Comparison of ENCODE assay signal across 9 cellular contexts in the genomic region with DNA sequence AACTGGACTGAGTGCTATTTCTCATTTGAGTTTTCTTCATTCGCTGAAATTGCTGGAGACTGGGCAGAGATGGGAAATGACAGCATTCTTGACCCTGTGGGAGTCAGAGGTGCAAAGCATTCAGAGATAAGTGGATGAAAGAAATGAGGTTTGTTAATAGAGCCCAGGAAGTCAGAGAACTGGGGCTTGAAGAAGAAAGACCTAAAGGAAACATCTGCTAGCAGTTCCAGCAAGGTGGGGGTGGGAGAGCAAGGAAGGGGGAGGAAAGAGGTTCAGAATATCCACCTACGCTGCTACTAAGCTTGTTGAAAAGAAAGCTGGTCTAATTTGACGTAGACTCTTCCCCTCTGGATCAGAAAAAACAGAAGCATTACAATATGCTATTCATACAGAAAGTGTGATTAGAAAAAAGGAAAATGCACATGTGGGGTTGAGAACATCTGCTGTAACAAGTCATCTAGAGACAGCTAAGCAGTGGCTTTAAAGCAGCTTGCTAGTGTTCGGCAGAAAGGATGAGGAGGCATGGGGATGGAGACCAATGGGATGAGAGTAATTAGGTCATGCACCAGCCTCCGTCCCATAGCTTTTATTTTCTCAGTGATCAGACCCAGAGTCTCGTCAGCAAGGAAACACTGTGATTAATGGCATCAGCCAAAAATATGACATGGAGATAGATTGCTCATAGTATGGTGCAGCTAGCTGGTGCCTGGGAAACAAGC. TPM values are rescaled to one million over a fixed set of nuclear protein-coding genes. Genes with fewer than 3 reads are reported as not detected.
DNase-seq lines count a peak whose midpoint lies in the region; ATAC-seq, FAIRE-seq and TF ChIP-seq lines count a peak whose summit lies in the region.
"Had no signal": no experiment of that assay in that cellular context is flagged by ENCODE, and none has a peak within 500 bp of the region (broad histone marks: within the 10 kb centered on the region; RNA-seq: fewer than 3 reads in every experiment).

No MANE protein-coding gene starts in this region.

- peak overlapping the region in 2 of 3 experiments; percentile 82 to 83; a peak in 5 of 7 replicates for H3K27ac Mint-ChIP-seq in H9

- H4K5ac ChIP-seq in H9 (ENCODE audit: insufficient read length, low read depth, low read length): no peak overlapping the region

- no peaks in the 10 kb centered on the region for H3K23me2 ChIP-seq in H9 (ENCODE audit: insufficient read length, low read depth, low read length, poor library complexity, severe bottlenecking)

- H2BK120ac ChIP-seq in H9 (ENCODE audit: low read depth, low read length, poor library complexity, severe bottlenecking): no peak overlapping the region

- H2BK20ac ChIP-seq in H9 (ENCODE audit: low read depth, low read length, poor library complexity, severe bottlenecking): no peak overlapping the region

- no peak overlapping the region for H3K14ac ChIP-seq in H9 (ENCODE audit: insufficient read depth, low read length)

- no peaks in the 10 kb centered on the region for H3K27me3 Mint-ChIP-seq in H9 (ENCODE audit: low read depth)

- no peak overlapping the region for H3T11ph ChIP-seq in H9 (ENCODE audit: low read length)

- H3K23ac ChIP-seq in H9 (ENCODE audit: insufficient read length, low read depth, low read length): no peak overlapping the region

- no peak overlapping the region for H3K27ac ChIP-seq in H9 (ENCODE audit: insufficient read length, low read depth, low read length)
- H3K27ac ChIP-seq in hepatocyte: no peak overlapping the region
- H3K27ac ChIP-seq: KMS-11 had no signal

- H3K9ac ChIP-seq in H9 (ENCODE audit: extremely low read depth, insufficient read length, low read length): no peak overlapping the region
- H3K9ac ChIP-seq: KMS-11 had no signal

- TF ChIP-seq CTCF in H9 (conservative IDR thresholded peaks at IDR 0.05) (no peak), hepatocyte (IDR thresholded peaks at IDR 0.05; ENCODE audit: poor library complexity) (no peak)

- no peaks in the 10 kb centered on the region for H3K9me3 Mint-ChIP-seq in H9

- no peak overlapping the region for H3K18ac ChIP-seq in H9 (ENCODE audit: insufficient read length, low read depth, low read length)

- no peak overlapping the region for H4K8ac ChIP-seq in H9 (replicated peaks; ENCODE audit: insufficient read length, low read depth, low read length)

- DNase-seq in GM18507 (ENCODE audit: extremely low spot score, insufficient read length, low read depth) (no peak), H9 (no peak), NCI-H69 (lab: John Stamatoyannopoulos, UW) (peak; percentile 14), germinal center (ENCODE audit: low spot score) (peak; percentile 19), hepatocyte (ENCODE audit: low spot score) (no peak), HuH-7 (ENCODE audit: low spot score) (no peak), mesenteric fat pad (ENCODE audit: low spot score) (no peak)
- peak; percentile 37 for DNase-seq in stimulated activated naive CD8-positive, alpha-beta T cell treated with anti-CD3 and anti-CD28 coated beads, Interleukin-15, Interleukin-2, amounts not matched to agents 100 U/mL and 50 U/mL, for 24 hours

- H3K9me3 ChIP-seq in H9 (ENCODE audit: control insufficient read depth, low read depth, low read length) (no peaks in the 10 kb centered on the region), hepatocyte (ENCODE audit: low read depth) (no peaks in the 10 kb centered on the region)

- H3K4me1 Mint-ChIP-seq in H9: peaks cover 45 to 46% of the 10 kb centered on the region in 2 experiments

- H3K4me1 ChIP-seq in H9 (ENCODE audit: insufficient read depth, low read length) (peaks cover 13% of the 10 kb centered on the region; the same call in 1 of the 2 replicates), hepatocyte (ENCODE audit: insufficient read depth) (no peaks in the 10 kb centered on the region)

- WGBS in H9 (ENCODE audit: extremely low coverage, insufficient read length, low lambda C conversion rate): no CpG with 5 or more reads among the region's 6 CpGs
- WGBS in hepatocyte (ENCODE audit: low lambda C conversion rate, missing lambda C conversion rate): 73% methylated on average over 6 of the region's 6 CpGs

- H2AK5ac ChIP-seq in H9 (ENCODE audit: insufficient read length, low read length): no peak overlapping the region

- H3K27me3 ChIP-seq in H9 (ENCODE audit: insufficient read depth, low read length) (no peaks in the 10 kb centered on the region), hepatocyte (no peaks in the 10 kb centered on the region)

- H2BK5ac ChIP-seq in H9 (ENCODE audit: insufficient read length, low read length): no peak overlapping the region

- no peak overlapping the region for H2AFZ ChIP-seq in H9 (ENCODE audit: low read length)
- no peak overlapping the region for H2AFZ ChIP-seq in hepatocyte

- H3K4me3 Mint-ChIP-seq in H9: peak overlapping the region in 1 of 2 experiments; percentile 38; a peak in 1 of 5 replicates

- no peaks in the 10 kb centered on the region for H3K36me3 ChIP-seq in hepatocyte (replicated peaks; ENCODE audit: insufficient read depth, low read depth)

- no peak overlapping the region for H3K4ac ChIP-seq in H9 (ENCODE audit: low read depth, low read length)

- no peak overlapping the region for H2BK12ac ChIP-seq in H9 (ENCODE audit: insufficient read length, low read depth, low read length)

- H2BK15ac ChIP-seq in H9 (ENCODE audit: low read depth, low read length): no peak overlapping the region

- no peak overlapping the region for H3K56ac ChIP-seq in H9 (ENCODE audit: insufficient read length, low read depth, low read length)

- no peak overlapping the region for H3K4me2 ChIP-seq in H9 (ENCODE audit: insufficient read depth, insufficient read length, low read length)
- H3K4me2 ChIP-seq in hepatocyte: no peak overlapping the region
- H3K4me2 ChIP-seq: KMS-11 had no signal

- peak; percentile 91 for FAIRE-seq in GM18507 (lab: Jason Lieb, UNC)

- H3K79me2 ChIP-seq in H9 (ENCODE audit: insufficient read depth, low read length): no peaks in the 10 kb centered on the region
- peaks cover 2% of the 10 kb centered on the region for H3K79me2 ChIP-seq in hepatocyte

- H3K79me1 ChIP-seq in H9 (ENCODE audit: insufficient read depth, low read depth, low read length, poor library complexity, severe bottlenecking): no peaks in the 10 kb centered on the region

- H3K4me3 ChIP-seq in hepatocyte: no peak overlapping the region

- peaks cover 0 to 8% (median 5%) of the 10 kb centered on the region in 3 experiments; a peak in 3 of 7 replicates for H3K36me3 Mint-ChIP-seq in H9 (ENCODE audit: insufficient read depth in 1 of 3, low read depth in 3 of 3)

- no peak overlapping the region for H4K91ac ChIP-seq in H9 (ENCODE audit: insufficient read length, low read depth, low read length)

- ATAC-seq in stimulated activated naive CD8-positive, alpha-beta T cell treated with anti-CD3 and anti-CD28 coated beads, Interleukin-15, Interleukin-2, amounts not matched to agents 100 U/mL and 50 U/mL, for 24 hours: peak; percentile 94

- H4K20me1 ChIP-seq in H9 (ENCODE audit: control insufficient read depth, insufficient read depth, insufficient read length) (no peaks in the 10 kb centered on the region), hepatocyte (ENCODE audit: insufficient read depth, poor library complexity, severe bottlenecking) (no peaks in the 10 kb centered on the region)

- no peaks in the 10 kb centered on the region for H3K9me2 ChIP-seq in hepatocyte (replicated peaks; ENCODE audit: insufficient read depth)

RNA-seq across cellular contexts. Expression of gene NAB1, which starts 29.7 kb away (rescaled TPM):
- total RNA-seq in H9 (2021) (36.9 and 44.0 TPM in 2 replicates), hepatocyte (41.8 and 46.6 TPM in 2 replicates), mesenteric fat pad (44.6 TPM)
- 9.9 and 10.1 TPM in 2 replicates for polyA plus RNA-seq in hepatocyte

Comparison
In these comparisons a context has a peak if more than half of its experiments do, and no peak if none do; other contexts are left out.
1. DNase-seq: peak in NCI-H69 (single experiment), germinal center (single experiment) and stimulated activated naive CD8-positive, alpha-beta T cell treated with anti-CD3 and anti-CD28 coated beads, Interleukin-15, Interleukin-2, amounts not matched to agents 100 U/mL and 50 U/mL, for 24 hours (single experiment); none in GM18507 (single experiment), H9 (single experiment), hepatocyte (single experiment), HuH-7 (single experiment) and mesenteric fat pad (single experiment).